ENCODE assay signal across 9 cellular contexts in genomic region chr19:4115050-4115817, GRCh38. TPM values are rescaled to one million over a fixed set of nuclear protein-coding genes. Genes with fewer than 3 reads are reported as not detected.
DNase-seq lines count a peak whose midpoint lies in the region; ATAC-seq and TF ChIP-seq lines count a peak whose summit lies in the region.
"Had no signal": no experiment of that assay in that cellular context is flagged by ENCODE, and none has a peak within 500 bp of the region (broad histone marks: within the 10 kb centered on the region; RNA-seq: fewer than 3 reads in every experiment).

No MANE protein-coding gene starts in this region.

- H3K4me3 Mint-ChIP-seq in activated CD4-positive, alpha-beta T cell treated with anti-CD3 and anti-CD28 coated beads for 36 hours, result no peak overlapping the region
- H3K4me3 Mint-ChIP-seq in stimulated activated naive B cell treated with anti-CD40 and anti-IgM and Interleukin-4, amounts not matched to agents 10 μg/mL and 1 μg/mL and 100 μg/mL, for 72 hours, result peak overlapping the region; percentile 61 to 76

- H3K27me3 ChIP-seq in tibial nerve, result no peaks in the 10 kb centered on the region

- no peak for TF ChIP-seq CTCF in tibial nerve (IDR thresholded peaks at IDR 0.05)

- TF ChIP-seq EP300 in tibial nerve (IDR thresholded peaks at IDR 0.05), result no peak

- no peak overlapping the region for H3K4me3 ChIP-seq in tibial nerve

- intact Hi-C loops in activated CD4-positive, alpha-beta T cell treated with anti-CD3 and anti-CD28 coated beads for 36 hours (cut with DNase I, micrococcal nuclease), result no loop called here
- intact Hi-C loops in Right ventricle myocardium superior (cut with DNase I), result no loop called here

- CTCF ChIA-PET in activated CD4-positive, alpha-beta T cell treated with anti-CD3 and anti-CD28 coated beads for 36 hours (lab: Charles Lee), result interaction anchor here (0.6 to 1.2 kb wide), 4 partner anchors 26 to 1641 kb away, joined by 3 read pairs; no protein-coding TSS in a partner anchor

- H3K27me3 Mint-ChIP-seq in activated CD4-positive, alpha-beta T cell treated with anti-CD3 and anti-CD28 coated beads for 36 hours, result no peaks in the 10 kb centered on the region
- no peaks in the 10 kb centered on the region for H3K27me3 Mint-ChIP-seq in stimulated activated naive B cell treated with anti-CD40 and anti-IgM and Interleukin-4, amounts not matched to agents 10 μg/mL and 1 μg/mL and 100 μg/mL, for 72 hours

- POLR2A ChIA-PET in activated CD4-positive, alpha-beta T cell treated with anti-CD3 and anti-CD28 coated beads for 36 hours (lab: Charles Lee), result interaction anchor here (0.6 to 1.5 kb wide), 2 partner anchors 143 to 356 kb away, joined by 3 to 13 read pairs; no protein-coding TSS in a partner anchor

- H3K36me3 Mint-ChIP-seq in activated CD4-positive, alpha-beta T cell treated with anti-CD3 and anti-CD28 coated beads for 36 hours (ENCODE audit: low read depth), result peaks cover 26% of the 10 kb centered on the region
- peaks cover 43 to 70% of the 10 kb centered on the region in 2 donors for H3K36me3 Mint-ChIP-seq in stimulated activated naive B cell treated with anti-CD40 and anti-IgM and Interleukin-4, amounts not matched to agents 10 μg/mL and 1 μg/mL and 100 μg/mL, for 72 hours

- H3K27ac ChIP-seq in tibial nerve, result no peak overlapping the region

- H3K36me3 ChIP-seq in tibial nerve, result peaks cover 0 to 98% (median 15%) of the 10 kb centered on the region in 3 donors

- H3K4me1 ChIP-seq in tibial nerve, result peaks cover 0 to 26% (median 4%) of the 10 kb centered on the region in 4 donors

- DNase-seq in activated CD4-positive, alpha-beta T cell treated with anti-CD3 and anti-CD28 coated beads for 36 hours, result peak; percentile 77
- DNase-seq in Right ventricle myocardium superior (peak; percentile 62), NCI-H187 (lab: John Stamatoyannopoulos, UW) (no peak), tibial nerve (ENCODE audit: low spot score in 2 of 2) (no peak)
- peak; percentile 26 for DNase-seq in stimulated activated naive B cell treated with anti-CD40 and anti-IgM and Interleukin-4, amounts not matched to agents 10 μg/mL and 1 μg/mL and 100 μg/mL, for 72 hours

- ATAC-seq in GM18502 (IDR thresholded peaks at IDR 0.05; ENCODE audit: poor library complexity, unreplicated experiment), result peak; percentile 66
- peak; percentile 62 for ATAC-seq in HG03045 (IDR thresholded peaks at IDR 0.05; ENCODE audit: unreplicated experiment)
- ATAC-seq in activated CD4-positive, alpha-beta T cell treated with anti-CD3 and anti-CD28 coated beads for 36 hours, result peak; percentile 98
- peak; percentile 78 for ATAC-seq in Right ventricle myocardium superior (ENCODE audit: poor library complexity)
- peak; percentile 95 for ATAC-seq in stimulated activated naive B cell treated with anti-CD40 and anti-IgM and Interleukin-4, amounts not matched to agents 10 μg/mL and 1 μg/mL and 100 μg/mL, for 72 hours (replicated peaks)
- no peak for ATAC-seq in HG03571 (IDR thresholded peaks at IDR 0.05; ENCODE audit: unreplicated experiment)
- ATAC-seq: HCT116 had no signal

- H3K9me3 ChIP-seq in tibial nerve, result no peaks in the 10 kb centered on the region

- WGBS in tibial nerve, 2 donors, result 77 to 84% methylated on average over 27 of the region's 27 CpGs

- no peaks in the 10 kb centered on the region for H3K9me3 Mint-ChIP-seq in activated CD4-positive, alpha-beta T cell treated with anti-CD3 and anti-CD28 coated beads for 36 hours (ENCODE audit: low read depth)
- H3K9me3 Mint-ChIP-seq in stimulated activated naive B cell treated with anti-CD40 and anti-IgM and Interleukin-4, amounts not matched to agents 10 μg/mL and 1 μg/mL and 100 μg/mL, for 72 hours, result no peaks in the 10 kb centered on the region

- TF ChIP-seq POLR2A in tibial nerve (IDR thresholded peaks at IDR 0.05), result no peak

- peaks cover 17% of the 10 kb centered on the region for H3K4me1 Mint-ChIP-seq in activated CD4-positive, alpha-beta T cell treated with anti-CD3 and anti-CD28 coated beads for 36 hours
- H3K4me1 Mint-ChIP-seq in stimulated activated naive B cell treated with anti-CD40 and anti-IgM and Interleukin-4, amounts not matched to agents 10 μg/mL and 1 μg/mL and 100 μg/mL, for 72 hours, result peaks cover 43 to 65% of the 10 kb centered on the region in 2 donors

- peak overlapping the region; percentile 75 for H3K27ac Mint-ChIP-seq in activated CD4-positive, alpha-beta T cell treated with anti-CD3 and anti-CD28 coated beads for 36 hours
- peak overlapping the region; percentile 92 for H3K27ac Mint-ChIP-seq in stimulated activated naive B cell treated with anti-CD40 and anti-IgM and Interleukin-4, amounts not matched to agents 10 μg/mL and 1 μg/mL and 100 μg/mL, for 72 hours

RNA-seq across cellular contexts. Expression of gene MAP2K2, which starts 8.7 kb away (rescaled TPM):
- 100 to 1,000 TPM; 108 to 133 TPM for total RNA-seq in activated CD4-positive, alpha-beta T cell treated with anti-CD3 and anti-CD28 coated beads for 36 hours
- total RNA-seq in Right ventricle myocardium superior, result 136 TPM
- 100 to 1,000 TPM in 1 of 4 donors, 10 to 100 TPM in 3; 36.9 to 128 (median 75.0) TPM for total RNA-seq in tibial nerve

RNA-seq across cellular contexts. Expression of gene CREB3L3, which starts 38.2 kb away (rescaled TPM):
- total RNA-seq in activated CD4-positive, alpha-beta T cell treated with anti-CD3 and anti-CD28 coated beads for 36 hours, result not detected
- not detected for total RNA-seq in Right ventricle myocardium superior
- not detected for total RNA-seq in tibial nerve

RNA-seq across cellular contexts. Expression of gene ZBTB7A, which starts 48.5 kb away (rescaled TPM):
- 10 to 100 TPM; 24.0 to 26.4 TPM for total RNA-seq in activated CD4-positive, alpha-beta T cell treated with anti-CD3 and anti-CD28 coated beads for 36 hours
- total RNA-seq in Right ventricle myocardium superior, result 31.4 TPM
- total RNA-seq in tibial nerve, result 10 to 100 TPM; 64.9 to 97.7 (median 86.7) TPM

Comparison
In these comparisons a context has a peak if more than half of its experiments do, and no peak if none do; other contexts are left out.
1. DNase-seq: peak in activated CD4-positive, alpha-beta T cell treated with anti-CD3 and anti-CD28 coated beads for 36 hours (single experiment), Right ventricle myocardium superior (single experiment) and stimulated activated naive B cell treated with anti-CD40 and anti-IgM and Interleukin-4, amounts not matched to agents 10 μg/mL and 1 μg/mL and 100 μg/mL, for 72 hours (single experiment); none in NCI-H187 (0 of 2) and tibial nerve (0 of 2).